Comparison of ENCODE assay signal across 11 cellular contexts in the genomic region with DNA sequence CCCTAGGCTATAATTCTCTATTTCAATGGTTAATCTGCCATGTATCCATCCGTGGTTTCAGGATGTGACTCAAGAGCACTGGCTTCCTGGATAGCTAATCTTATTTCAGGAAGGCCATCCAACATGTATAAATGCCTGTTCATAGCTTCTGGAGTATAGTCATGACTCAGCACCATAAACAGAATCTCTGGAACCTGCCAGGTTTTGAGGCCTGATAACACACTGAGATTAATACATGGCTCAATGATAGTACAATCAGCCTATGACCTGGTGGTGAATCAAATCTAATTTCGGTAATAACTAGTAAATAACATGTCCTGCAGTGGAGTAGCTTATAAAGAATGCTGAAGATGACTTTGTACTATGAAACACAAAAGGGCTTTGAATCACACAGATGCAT. TPM values are rescaled to one million over a fixed set of nuclear protein-coding genes. Genes with fewer than 3 reads are reported as not detected.
DNase-seq lines count a peak whose midpoint lies in the region; TF ChIP-seq lines count a peak whose summit lies in the region.
"Had no signal": no experiment of that assay in that cellular context is flagged by ENCODE, and none has a peak within 500 bp of the region (broad histone marks: within the 10 kb centered on the region; RNA-seq: fewer than 3 reads in every experiment).

No MANE protein-coding gene starts in this region.

- DNase-seq in GDM1 (lab: John Stamatoyannopoulos, UW), result peak; percentile 7
- DNase-seq in RKO (ENCODE audit: low spot score), result peak; percentile 78
- peak; percentile 58 for DNase-seq in fibroblast of gingiva (ENCODE audit: low read depth)
- peak; percentile 60 for DNase-seq in retinal pigment epithelial cell (ENCODE audit: low read depth)
- DNase-seq in activated T-cell treated with anti-CD3 and anti-CD28 coated beads, Interleukin-2, amount 50 U/mL, for 1 hour, result no peak
- no peak for DNase-seq in stimulated activated CD4-positive, alpha-beta T cell treated with anti-CD3 and anti-CD28 coated beads, Interleukin-4, amount 100 ng/mL, for 1 hour
- no peak for DNase-seq in stomach
- DNase-seq: activated CD4-positive, alpha-beta T cell treated with anti-CD3 and anti-CD28 coated beads, Interleukin-2, amount 10 ng/mL, durations not matched to agents 24 days and 14 days; NCI-H2227 treated with DMSO at 0.1 percent for 48 hours had no signal

- no peak for TF ChIP-seq CTCF in retinal pigment epithelial cell (conservative IDR thresholded peaks at IDR 0.05; ENCODE audit: low read depth, low read length)
- TF ChIP-seq CTCF in stomach (IDR thresholded peaks at IDR 0.05), result no peak

- H3K27ac ChIP-seq in stomach, result no peak overlapping the region
- H3K27ac ChIP-seq: SJCRH30 had no signal

- intact Hi-C loops in stomach (cut with DNase I; ENCODE audit: low total_unique reads), result no loop called here

- TF ChIP-seq EP300 in stomach (IDR thresholded peaks at IDR 0.05), result no peak

- TF ChIP-seq POLR2A in stomach (IDR thresholded peaks at IDR 0.05), result no peak

- no peaks in the 10 kb centered on the region for H3K9me3 ChIP-seq in stomach
- H3K9me3 ChIP-seq: SJCRH30 had no signal

- H3K4me1 ChIP-seq in stomach, result no peaks in the 10 kb centered on the region

- no peaks in the 10 kb centered on the region for H3K27me3 ChIP-seq in stomach
- H3K27me3 ChIP-seq: SJCRH30 had no signal

- no peak overlapping the region for H3K4me3 ChIP-seq in retinal pigment epithelial cell (ENCODE audit: low read length)
- H3K4me3 ChIP-seq in stomach, result no peak overlapping the region
- H3K4me3 ChIP-seq: SJCRH30 had no signal

- H3K36me3 ChIP-seq in stomach, result no peaks in the 10 kb centered on the region
- H3K36me3 ChIP-seq: SJCRH30 had no signal

- WGBS in stomach, 5 donors, result 3 to 24% (median 17%) methylated on average over 2 of the region's 2 CpGs

RNA-seq across cellular contexts. Expression of gene IL13RA2, which starts 5.7 kb away (rescaled TPM):
- 1 to 10 TPM in 1 of 5 donors, under 1 TPM in 1, not detected in 3; 0.55 to 1.7 TPM for total RNA-seq in stomach
- polyA plus RNA-seq in stomach, result 1 to 10 TPM in 1 of 3 donors, under 1 TPM in 2; 0.10 to 1.9 (median 0.61) TPM
- total RNA-seq: activated CD4-positive, alpha-beta T cell treated with anti-CD3 and anti-CD28 coated beads, Interleukin-2, amount 10 ng/mL, durations not matched to agents 24 days and 14 days; natural killer cell treated with Interleukin-12 subunit alpha and Interleukin-12 subunit beta and Interleukin-15 and Interleukin-18, amount 100 ng/mL, for 72 hours; SJCRH30 had no signal

Comparison
In these comparisons a context has a peak if more than half of its experiments do, and no peak if none do; other contexts are left out.
1. DNase-seq: peak in GDM1 (single experiment), RKO (single experiment), fibroblast of gingiva (single experiment) and retinal pigment epithelial cell (single experiment); none in activated T-cell treated with anti-CD3 and anti-CD28 coated beads, Interleukin-2, amount 50 U/mL, for 1 hour (single experiment), stimulated activated CD4-positive, alpha-beta T cell treated with anti-CD3 and anti-CD28 coated beads, Interleukin-4, amount 100 ng/mL, for 1 hour (single experiment) and stomach (single experiment).